Comparison of ENCODE assay signal across 25 cellular contexts in the genomic region with DNA sequence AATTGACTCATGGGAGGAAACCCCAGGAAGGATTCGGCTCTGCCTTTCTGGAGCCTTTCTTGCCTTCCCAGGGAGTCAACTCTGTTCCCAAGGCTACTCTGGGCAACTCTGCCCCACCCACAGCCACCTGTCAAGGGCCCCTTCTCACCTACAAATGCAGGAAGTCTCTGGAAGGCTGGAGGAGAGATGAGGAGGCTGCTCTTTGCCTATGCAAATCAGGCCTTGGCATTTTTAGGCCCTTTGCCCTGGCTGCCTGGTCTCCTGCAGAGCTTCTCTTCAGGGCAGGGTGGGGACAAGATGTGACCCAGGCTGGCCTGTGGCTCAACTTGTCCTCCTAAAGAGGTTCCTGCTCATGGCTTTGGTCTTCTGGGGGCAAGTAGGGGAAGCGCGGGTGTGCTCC. TPM values are rescaled to one million over a fixed set of nuclear protein-coding genes. Genes with fewer than 3 reads are reported as not detected.
DNase-seq lines count a peak whose midpoint lies in the region; FAIRE-seq and TF ChIP-seq lines count a peak whose summit lies in the region.
"Had no signal": no experiment of that assay in that cellular context is flagged by ENCODE, and none has a peak within 500 bp of the region (broad histone marks: within the 10 kb centered on the region; RNA-seq: fewer than 3 reads in every experiment).

No MANE protein-coding gene starts in this region.

- H3K27me3 ChIP-seq in small intestine (ENCODE audit: control insufficient read depth in 2 of 2, insufficient read depth in 2 of 2, low read length in 2 of 2), result no peaks in the 10 kb centered on the region
- H3K27me3 ChIP-seq: BLaER1, esophagus muscularis mucosa, neural progenitor cell, tibial artery had no signal

- no peaks in the 10 kb centered on the region for H3K9me3 ChIP-seq in small intestine (ENCODE audit: control insufficient read depth, low read depth)
- H3K9me3 ChIP-seq: BLaER1, esophagus muscularis mucosa, heart left ventricle, SK-N-SH, tibial artery had no signal

- no peak overlapping the region for H3K4me3 ChIP-seq in epithelial cell of esophagus (ENCODE audit: low read length)
- H3K4me3 ChIP-seq in small intestine (ENCODE audit: low read depth in 1 of 2, low read length in 2 of 2), result no peak overlapping the region
- H3K4me3 ChIP-seq: BLaER1, esophagus muscularis mucosa, heart left ventricle, K562, neural progenitor cell, tibial artery had no signal

- peak overlapping the region; percentile 63 to 95 for H3K27ac ChIP-seq in small intestine (ENCODE audit: low read depth in 1 of 2, low read length in 1 of 2)
- H3K27ac ChIP-seq: 22Rv1, BLaER1, esophagus muscularis mucosa, heart left ventricle, HL-60, neural progenitor cell, tibial artery had no signal

- no peaks in the 10 kb centered on the region for H3K36me3 ChIP-seq in small intestine (ENCODE audit: control insufficient read depth in 2 of 2, insufficient read depth in 2 of 2, low read length in 2 of 2)
- H3K36me3 ChIP-seq: heart left ventricle, neural progenitor cell had no signal

- DNase-seq in DMS 273 (lab: John Stamatoyannopoulos, UW; ENCODE audit: unreplicated experiment) (peak; percentile 52), DMS 273 treated with DMSO at 0.1 percent for 48 hours (lab: John Stamatoyannopoulos, UW) (no peak), NCI-H510A treated with DMSO at 0.1 percent for 48 hours (lab: John Stamatoyannopoulos, UW) (peak; percentile 96), epithelial cell of esophagus (ENCODE audit: low read depth) (peak; percentile 47), small intestine (peak; percentile 84), Kasumi-1 (lab: John Stamatoyannopoulos, UW) (no peak), SIG-M5 (lab: John Stamatoyannopoulos, UW) (no peak)
- DNase-seq in stimulated activated CD4-positive, alpha-beta T cell treated with anti-CD3 and anti-CD28 coated beads, Interleukin-4, amount 100 ng/mL, for 1 hour, result no peak
- DNase-seq: activated CD4-positive, alpha-beta T cell treated with anti-CD3 and anti-CD28 coated beads, Interleukin-2, amount 50 U/mL, for 48 hours; activated naive CD8-positive, alpha-beta T cell treated with anti-CD3 and anti-CD28 coated beads, Interleukin-2, amount 10 ng/mL, durations not matched to agents 7 days and 5 days; activated T-cell treated with anti-CD3 and anti-CD28 coated beads, Interleukin-2, amount 50 U/mL, for 1 hour; NCI-H1105 treated with DMSO at 0.1 percent for 48 hours; OCI-M1; tibial artery had no signal

- whole genome bisulfite sequencing in small intestine, 3 donors, result 26 to 64% (median 40%) methylated on average over 3 of the region's 3 CpGs

- TF ChIP-seq CTCF in epithelial cell of esophagus (IDR thresholded peaks at IDR 0.05; ENCODE audit: insufficient read depth, low read depth, low read length, missing control alignments), result no peak

- H3K4me1 ChIP-seq in small intestine (ENCODE audit: control insufficient read depth in 2 of 2, insufficient read depth in 1 of 2, low read depth in 1 of 2, low read length in 1 of 2), result peaks cover 4 to 6% of the 10 kb centered on the region in 2 donors

- FAIRE-seq in small intestine (lab: Jason Lieb, UNC), result no peak
- FAIRE-seq: GM18507, H54, K562, keratinocyte had no signal

RNA-seq across cellular contexts. Expression of gene SLC6A9, which starts 5.4 kb away (rescaled TPM):
- polyA plus RNA-seq in small intestine, result 10 to 100 TPM in 1 of 3 donors, 1 to 10 TPM in 1, under 1 TPM in 1; 0.81 to 15.7 (median 1.6) TPM

RNA-seq across cellular contexts. Expression of gene CCDC24, which starts 34.4 kb away (rescaled TPM):
- polyA plus RNA-seq in small intestine, result 10 to 100 TPM in 2 of 3 donors, 1 to 10 TPM in 1; 5.8 to 35.1 (median 20.4) TPM

RNA-seq across cellular contexts. Expression of gene B4GALT2, which starts 46.8 kb away (rescaled TPM):
- polyA plus RNA-seq in small intestine, result 10 to 100 TPM in 2 of 3 donors, 1 to 10 TPM in 1; 8.9 to 31.8 (median 20.0) TPM

RNA-seq across cellular contexts. Expression of gene ATP6V0B, which starts 51.1 kb away (rescaled TPM):
- 100 to 1,000 TPM; 104 to 245 (median 201) TPM for polyA plus RNA-seq in small intestine

RNA-seq across cellular contexts. Expression of gene DPH2, which starts 56.0 kb away (rescaled TPM):
- 10 to 100 TPM in 2 of 3 donors, 1 to 10 TPM in 1; 5.8 to 25.2 (median 11.3) TPM for polyA plus RNA-seq in small intestine

Comparison
In these comparisons a context has a peak if more than half of its experiments do, and no peak if none do; other contexts are left out.
1. DNase-seq: peak in DMS 273 (single experiment), NCI-H510A treated with DMSO at 0.1 percent for 48 hours (single experiment), epithelial cell of esophagus (single experiment) and small intestine (single experiment); none in DMS 273 treated with DMSO at 0.1 percent for 48 hours (single experiment), Kasumi-1 (0 of 2), SIG-M5 (single experiment) and stimulated activated CD4-positive, alpha-beta T cell treated with anti-CD3 and anti-CD28 coated beads, Interleukin-4, amount 100 ng/mL, for 1 hour (single experiment).